22 cellular contexts compared by ENCODE assay signal in genomic region chr2:72914226-72915075, GRCh38. TPM values are rescaled to one million over a fixed set of nuclear protein-coding genes. Genes with fewer than 3 reads are reported as not detected.
DNase-seq lines count a peak whose midpoint lies in the region; ATAC-seq, FAIRE-seq and TF ChIP-seq lines count a peak whose summit lies in the region.
"Had no signal": no experiment of that assay in that cellular context is flagged by ENCODE, and none has a peak within 500 bp of the region (broad histone marks: within the 10 kb centered on the region; RNA-seq: fewer than 3 reads in every experiment).

No MANE protein-coding gene starts in this region.

- no peaks in the 10 kb centered on the region for H3K9me3 ChIP-seq in kidney (ENCODE audit: control insufficient read depth in 1 of 2, low read length in 2 of 2)
- no peaks in the 10 kb centered on the region for H3K9me3 ChIP-seq in heart left ventricle
- H3K9me3 ChIP-seq: esophagus muscularis mucosa, uterus had no signal

- no peak overlapping the region for H3K27ac Mint-ChIP-seq in activated T-helper 17 cell treated with anti-CD3 and anti-CD28 coated beads, Interleukin-2, amount 50 U/mL, for 72 hours
- H3K27ac Mint-ChIP-seq in stimulated activated memory B cell treated with anti-CD40 and anti-IgM and Interleukin-4, amounts not matched to agents 10 μg/mL and 1 μg/mL and 100 μg/mL, for 72 hours = no peak overlapping the region
- H3K27ac Mint-ChIP-seq: activated CD4-positive, alpha-beta T cell treated with anti-CD3 and anti-CD28 coated beads for 36 hours had no signal

- H3K4me1 ChIP-seq in kidney (ENCODE audit: control insufficient read depth in 1 of 2, insufficient read depth in 1 of 2, low read depth in 1 of 2, low read length in 2 of 2) (peaks cover 14 to 17% of the 10 kb centered on the region in 2 donors), heart left ventricle (peaks cover 16 to 44% (median 35%) of the 10 kb centered on the region in 12 donors)

- H3K36me3 ChIP-seq in kidney (ENCODE audit: control insufficient read depth in 1 of 2, insufficient read depth in 2 of 2, low read length in 2 of 2) = no peaks in the 10 kb centered on the region
- H3K36me3 ChIP-seq in heart left ventricle = no peaks in the 10 kb centered on the region
- H3K36me3 ChIP-seq: esophagus muscularis mucosa, uterus had no signal

- no peak overlapping the region for H3K9ac ChIP-seq in kidney (ENCODE audit: low read length in 2 of 2)

- peaks cover 4% of the 10 kb centered on the region for H3K36me3 Mint-ChIP-seq in activated T-helper 17 cell treated with anti-CD3 and anti-CD28 coated beads, Interleukin-2, amount 50 U/mL, for 72 hours (ENCODE audit: low read depth)
- H3K36me3 Mint-ChIP-seq in stimulated activated memory B cell treated with anti-CD40 and anti-IgM and Interleukin-4, amounts not matched to agents 10 μg/mL and 1 μg/mL and 100 μg/mL, for 72 hours = no peaks in the 10 kb centered on the region

- peak overlapping the region; percentile 50 for H3K4me3 Mint-ChIP-seq in activated T-helper 17 cell treated with anti-CD3 and anti-CD28 coated beads, Interleukin-2, amount 50 U/mL, for 72 hours
- peak overlapping the region; percentile 4 for H3K4me3 Mint-ChIP-seq in stimulated activated memory B cell treated with anti-CD40 and anti-IgM and Interleukin-4, amounts not matched to agents 10 μg/mL and 1 μg/mL and 100 μg/mL, for 72 hours
- H3K4me3 Mint-ChIP-seq: activated CD4-positive, alpha-beta T cell treated with anti-CD3 and anti-CD28 coated beads for 36 hours had no signal

- no peaks in the 10 kb centered on the region for H3K9me3 Mint-ChIP-seq in activated T-helper 17 cell treated with anti-CD3 and anti-CD28 coated beads, Interleukin-2, amount 50 U/mL, for 72 hours
- H3K9me3 Mint-ChIP-seq in stimulated activated memory B cell treated with anti-CD40 and anti-IgM and Interleukin-4, amounts not matched to agents 10 μg/mL and 1 μg/mL and 100 μg/mL, for 72 hours = no peaks in the 10 kb centered on the region

- no peak for TF ChIP-seq CTCF in kidney (IDR thresholded peaks at IDR 0.05; ENCODE audit: borderline replicate concordance, extremely low read depth, insufficient read depth)
- no peak for TF ChIP-seq CTCF in heart left ventricle (IDR thresholded peaks at IDR 0.05)

- ATAC-seq in activated T-helper 17 cell treated with anti-CD3 and anti-CD28 coated beads, Interleukin-2, amount 50 U/mL, for 72 hours (replicated peaks) = no peak
- no peak for ATAC-seq in stimulated activated memory B cell treated with anti-CD40 and anti-IgM and Interleukin-4, amounts not matched to agents 10 μg/mL and 1 μg/mL and 100 μg/mL, for 72 hours
- no peak for ATAC-seq in heart left ventricle
- ATAC-seq: activated CD4-positive, alpha-beta T cell treated with anti-CD3 and anti-CD28 coated beads for 36 hours; HCT116 had no signal

- intact Hi-C loops in kidney (cut with DNase I) (no loop called here), heart left ventricle (cut with DNase I) (no loop called here)

- WGBS in heart left ventricle, 4 donors = 5 to 7% (median 6%) methylated on average over 16 of the region's 16 CpGs

- H3K4me3 ChIP-seq in kidney (ENCODE audit: low read length in 2 of 2) = peak overlapping the region; percentile 47 to 61
- H3K4me3 ChIP-seq in heart left ventricle = no peak overlapping the region
- H3K4me3 ChIP-seq: uterus had no signal

- H3K27ac ChIP-seq in kidney (ENCODE audit: low read depth in 2 of 2, low read length in 2 of 2) (no peak overlapping the region), heart left ventricle (no peak overlapping the region)
- H3K27ac ChIP-seq: esophagus muscularis mucosa, uterus had no signal

- H3K27me3 Mint-ChIP-seq in activated T-helper 17 cell treated with anti-CD3 and anti-CD28 coated beads, Interleukin-2, amount 50 U/mL, for 72 hours = peaks cover 56% of the 10 kb centered on the region
- peaks cover 81% of the 10 kb centered on the region for H3K27me3 Mint-ChIP-seq in stimulated activated memory B cell treated with anti-CD40 and anti-IgM and Interleukin-4, amounts not matched to agents 10 μg/mL and 1 μg/mL and 100 μg/mL, for 72 hours

- no peak for FAIRE-seq in kidney (lab: Jason Lieb, UNC)
- FAIRE-seq: A204.1, keratinocyte had no signal

- H3K27me3 ChIP-seq in heart left ventricle = peaks cover 70 to 100% (median 96%) of the 10 kb centered on the region in 9 donors

- TF ChIP-seq POLR2A in heart left ventricle (IDR thresholded peaks at IDR 0.05) = no peak

- H3K4me1 Mint-ChIP-seq in activated T-helper 17 cell treated with anti-CD3 and anti-CD28 coated beads, Interleukin-2, amount 50 U/mL, for 72 hours = peaks cover 5% of the 10 kb centered on the region
- H3K4me1 Mint-ChIP-seq in stimulated activated memory B cell treated with anti-CD40 and anti-IgM and Interleukin-4, amounts not matched to agents 10 μg/mL and 1 μg/mL and 100 μg/mL, for 72 hours = peaks cover 36% of the 10 kb centered on the region

- peak; percentile 32 for DNase-seq in activated CD8-positive, alpha-beta memory T cell treated with anti-CD3 and anti-CD28 coated beads for 24 hours
- DNase-seq in activated CD8-positive, alpha-beta memory T cell treated with anti-CD3 and anti-CD28 coated beads, Interleukin-2, amount 50 U/mL, for 4 hours = no peak
- DNase-seq in kidney (no peak), heart left ventricle (no peak), dedifferentiated amniotic fluid mesenchymal stem cell (ENCODE audit: extremely low spot score) (no peak)
- DNase-seq in activated CD4-positive, CD25-positive, alpha-beta regulatory T cell (lab: John Stamatoyannopoulos, UW) = no peak
- DNase-seq: activated CD4-positive, alpha-beta T cell treated with anti-CD3 and anti-CD28 coated beads for 36 hours; activated naive CD4-positive, alpha-beta T cell treated with anti-CD3 and anti-CD28 coated beads, Interleukin-2, amount 50 U/mL, for 16 hours; C1 segment of cervical spinal cord; dermis blood vessel endothelial cell; mesenchymal stem cell; NCI-H510A treated with DMSO at 0.1 percent for 48 hours; occipital lobe; uterus had no signal

RNA-seq across cellular contexts. Expression of gene EMX1, which starts 2.9 kb away (rescaled TPM):
- total RNA-seq in activated T-helper 17 cell treated with anti-CD3 and anti-CD28 coated beads, Interleukin-2, amount 50 U/mL, for 72 hours = not detected
- total RNA-seq in kidney (19.6 TPM), heart left ventricle (not detected)
- polyA plus RNA-seq in kidney (ENCODE audit: insufficient read depth, low read depth, low replicate concordance) (132 TPM), heart left ventricle (not detected)
- total RNA-seq: activated CD4-positive, alpha-beta T cell treated with anti-CD3 and anti-CD28 coated beads for 36 hours; dermis blood vessel endothelial cell; esophagus muscularis mucosa; glomerular endothelial cell; M059J had no signal
- polyA plus RNA-seq: keratinocyte had no signal

RNA-seq across cellular contexts. Expression of gene SPR, which starts 27.2 kb away (rescaled TPM):
- 10 to 100 TPM in 1 of 2 donors, 1 to 10 TPM in 1; 5.2 to 12.9 TPM for total RNA-seq in activated T-helper 17 cell treated with anti-CD3 and anti-CD28 coated beads, Interleukin-2, amount 50 U/mL, for 72 hours
- 29.9 TPM for total RNA-seq in kidney
- 102 TPM for polyA plus RNA-seq in kidney (ENCODE audit: insufficient read depth, low read depth, low replicate concordance)
- total RNA-seq in heart left ventricle = 10 to 100 TPM; 33.1 to 64.7 (median 39.4) TPM
- polyA plus RNA-seq in heart left ventricle = 10 to 100 TPM; 24.3 to 51.6 TPM

Comparison
In these comparisons a context has a peak if more than half of its experiments do, and no peak if none do; other contexts are left out.
1. H3K4me3 ChIP-seq: peak in kidney (2 of 2); none in heart left ventricle (0 of 12).
2. RNA of gene EMX1, which starts 2.9 kb away (total RNA-seq): 19.6 TPM in kidney (single experiment); not detected in activated T-helper 17 cell treated with anti-CD3 and anti-CD28 coated beads, Interleukin-2, amount 50 U/mL, for 72 hours and not detected in heart left ventricle; every median in the first group is over 10 times any median in the second.